In the genomic region with DNA sequence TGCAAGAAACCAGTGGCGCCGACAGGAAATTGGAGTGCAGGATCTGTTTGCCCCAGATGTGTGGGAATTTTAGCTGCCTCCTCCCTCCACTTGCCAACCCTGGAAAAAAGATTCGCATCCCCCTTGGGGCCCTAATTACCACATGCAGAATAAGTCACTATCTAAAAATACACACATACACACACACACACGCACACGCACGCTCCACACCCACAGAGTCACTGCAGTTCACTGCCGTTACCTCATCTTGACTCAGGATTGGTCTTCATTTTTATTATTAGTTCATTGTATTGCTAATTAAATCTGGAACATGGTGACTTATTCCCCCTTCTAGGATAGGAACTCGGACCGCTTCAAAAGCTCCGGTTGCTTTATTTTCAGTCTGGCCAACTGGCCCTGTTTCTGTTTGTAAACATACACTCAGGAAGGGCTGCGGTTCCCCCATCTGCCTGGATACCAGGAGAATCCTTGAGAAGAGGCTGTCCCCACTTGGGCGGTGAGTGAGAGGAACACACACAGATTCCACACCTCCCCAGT, we compare ENCODE assay signal across 11 cellular contexts.
DNase-seq lines count a peak whose midpoint lies in the region; ATAC-seq and TF ChIP-seq lines count a peak whose summit lies in the region.
"Had no signal": no experiment of that assay in that cellular context is flagged by ENCODE, and none has a peak within 500 bp of the region (broad histone marks: within the 10 kb centered on the region; RNA-seq: fewer than 3 reads in every experiment).

No MANE protein-coding gene starts in this region.

- H3K9me3 ChIP-seq in GM23248 (ENCODE audit: low read depth): no peaks in the 10 kb centered on the region

- H4K20me1 ChIP-seq in GM23248 (ENCODE audit: insufficient read depth): no peaks in the 10 kb centered on the region

- no peaks in the 10 kb centered on the region for H3K9me3 Mint-ChIP-seq in glutamatergic neuron (ENCODE audit: unreplicated experiment)

- peak overlapping the region; percentile 65 for H3K9ac ChIP-seq in GM23248

- peak overlapping the region; percentile 61 for H3K4me2 ChIP-seq in GM23248 (ENCODE audit: unreplicated experiment)

- ATAC-seq in sciatic nerve (peak; percentile 96), GM21515 (IDR thresholded peaks at IDR 0.05; ENCODE audit: unreplicated experiment) (no peak), GM21367 (IDR thresholded peaks at IDR 0.05; ENCODE audit: unreplicated experiment) (no peak)

- no peak for TF ChIP-seq CTCF in glutamatergic neuron (IDR thresholded peaks at IDR 0.05; ENCODE audit: partially characterized antibody, unreplicated experiment)

- in situ Hi-C loops in GM23248 (cut with MboI): no loop called here

- H3K36me3 ChIP-seq in GM23248 (ENCODE audit: low read depth): no peaks in the 10 kb centered on the region
- H3K36me3 ChIP-seq: upper lobe of left lung had no signal

- no peaks in the 10 kb centered on the region for H3K27me3 ChIP-seq in GM23248 (replicated peaks; ENCODE audit: insufficient read depth)
- H3K27me3 ChIP-seq: upper lobe of left lung had no signal

- H3K4me1 Mint-ChIP-seq in glutamatergic neuron (ENCODE audit: low read depth, unreplicated experiment): peaks cover 12% of the 10 kb centered on the region

- H3F3A ChIP-seq in GM23248 (ENCODE audit: insufficient read depth): peaks cover 12% of the 10 kb centered on the region

- H3K79me2 ChIP-seq in GM23248 (ENCODE audit: insufficient read depth): no peaks in the 10 kb centered on the region

- WGBS in GM23248 (ENCODE audit: low coverage in 1 of 2, low lambda C conversion rate in 2 of 2, missing lambda C conversion rate in 2 of 2), 2 experiments: 5 to 6% methylated on average over 12 of the region's 12 CpGs

- H3K27ac Mint-ChIP-seq in glutamatergic neuron (ENCODE audit: unreplicated experiment): no peak overlapping the region

- intact Hi-C loops in sciatic nerve (cut with DNase I): no loop called here

- H3K4me3 ChIP-seq in GM23248: peak overlapping the region; percentile 35; the same call in 1 of the 2 replicates
- H3K4me3 ChIP-seq: upper lobe of left lung had no signal

- H2AFZ ChIP-seq in GM23248: peak overlapping the region; percentile 63; the same call in 1 of the 2 replicates

- no peak overlapping the region for H3K4me3 Mint-ChIP-seq in glutamatergic neuron (ENCODE audit: unreplicated experiment)

- H3K27ac ChIP-seq in GM23248: peak overlapping the region; percentile 88
- H3K27ac ChIP-seq: upper lobe of left lung had no signal

- H3K9me2 ChIP-seq in GM23248 (ENCODE audit: insufficient read depth): no peaks in the 10 kb centered on the region

- DNase-seq in GM23248: peak; percentile 96
- peak; percentile 31 for DNase-seq in amniotic stem cell (lab: John Stamatoyannopoulos, UW)
- DNase-seq in glutamatergic neuron: peak; percentile 19
- peak; percentile 54 for DNase-seq in sciatic nerve (ENCODE audit: low spot score)
- DNase-seq in NOMO-1 treated with DMSO at 0.1 percent for 48 hours (lab: John Stamatoyannopoulos, UW; ENCODE audit: unreplicated experiment): no peak
- DNase-seq in activated CD4-positive, alpha-beta T cell treated with anti-CD3 and anti-CD28 coated beads, Interleukin-2, amount 50 U/mL, for 48 hours: no peak
- DNase-seq: DMS53, NCI-H1417, upper lobe of left lung had no signal

- peaks cover 1% of the 10 kb centered on the region for H3K27me3 Mint-ChIP-seq in glutamatergic neuron (ENCODE audit: unreplicated experiment)

- peaks cover 8% of the 10 kb centered on the region for H3K36me3 Mint-ChIP-seq in glutamatergic neuron (ENCODE audit: unreplicated experiment)

- peaks cover 19% of the 10 kb centered on the region for H3K4me1 ChIP-seq in GM23248 (ENCODE audit: insufficient read depth)
- H3K4me1 ChIP-seq: upper lobe of left lung had no signal

Comparison
In these comparisons a context has a peak if more than half of its experiments do, and no peak if none do; other contexts are left out.
1. DNase-seq: peak in GM23248 (single experiment), amniotic stem cell (single experiment), glutamatergic neuron (single experiment) and sciatic nerve (single experiment); none in NOMO-1 treated with DMSO at 0.1 percent for 48 hours (single experiment) and activated CD4-positive, alpha-beta T cell treated with anti-CD3 and anti-CD28 coated beads, Interleukin-2, amount 50 U/mL, for 48 hours (0 of 2).